8 cellular contexts compared by ENCODE assay signal in the genomic region with DNA sequence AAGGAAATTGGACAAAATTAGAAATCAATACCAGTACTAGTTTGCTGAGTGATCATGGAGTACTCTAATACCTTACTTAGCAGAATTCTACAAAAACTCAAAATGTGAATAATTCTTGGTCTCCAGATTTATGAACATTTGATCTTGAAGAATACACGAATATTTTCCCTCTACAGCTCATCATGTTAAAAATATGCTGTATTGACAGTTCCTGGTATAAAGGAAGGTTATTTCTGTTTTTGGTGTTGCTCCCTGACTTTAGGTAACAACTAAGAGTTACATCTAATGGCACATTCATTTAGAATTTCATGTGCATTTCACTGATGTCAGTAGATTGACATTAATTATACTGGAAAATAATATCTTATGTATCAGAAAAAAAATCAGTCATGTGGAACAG.
"Had no signal": no experiment of that assay in that cellular context is flagged by ENCODE, and none has a peak within 500 bp of the region (broad histone marks: within the 10 kb centered on the region; RNA-seq: fewer than 3 reads in every experiment).

No MANE protein-coding gene starts in this region.

- ATAC-seq: GM12878 had no signal

- H3K4me3 ChIP-seq: GM12878 had no signal

- FAIRE-seq: G401.6, GM12878, GM12891, GM12892, GM18507, GM19239 had no signal

- DNase-seq: GDM1, GF-D8 had no signal
